In the genomic region with DNA sequence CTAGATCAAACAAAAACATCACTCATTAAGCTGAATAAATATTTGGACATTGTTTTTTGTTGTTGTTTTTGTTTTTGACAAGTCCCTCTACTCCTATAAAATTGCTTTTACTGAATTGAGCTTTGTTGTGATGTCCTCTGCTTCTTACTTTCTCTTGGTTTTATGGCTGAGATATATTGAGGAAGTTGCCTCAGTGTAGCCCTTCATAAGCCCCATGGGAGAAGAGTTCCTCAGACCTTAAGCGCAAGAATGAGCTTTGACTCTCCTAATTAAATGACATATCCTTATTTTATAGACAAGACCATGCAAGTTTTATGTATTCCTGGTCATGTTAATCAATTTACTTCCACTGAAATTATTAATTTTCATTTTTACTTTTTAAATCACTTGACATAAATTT, we compare ENCODE assay signal across 17 cellular contexts.
"Had no signal": no experiment of that assay in that cellular context is flagged by ENCODE, and none has a peak within 500 bp of the region (broad histone marks: within the 10 kb centered on the region; RNA-seq: fewer than 3 reads in every experiment).

No MANE protein-coding gene starts in this region.

- ATAC-seq: activated naive CD4-positive, alpha-beta T cell treated with anti-CD3 and anti-CD28 coated beads, Interleukin-2, amount 50 U/mL, for 72 hours; heart left ventricle; pancreas; psoas muscle had no signal

- H3K36me3 Mint-ChIP-seq: brain had no signal

- H3K4me3 Mint-ChIP-seq: brain; nephron progenitor cell; stimulated activated naive CD8-positive, alpha-beta T cell treated with anti-CD3 and anti-CD28 coated beads, Interleukin-15, Interleukin-2, amounts not matched to agents 100 ng/mL and 50 ng/mL, for 24 hours had no signal

- H3K4me1 Mint-ChIP-seq: brain, nephron progenitor cell had no signal

- H3K27me3 Mint-ChIP-seq: brain; stimulated activated naive CD8-positive, alpha-beta T cell treated with anti-CD3 and anti-CD28 coated beads, Interleukin-15, Interleukin-2, amounts not matched to agents 100 ng/mL and 50 ng/mL, for 24 hours had no signal

- H3K27ac Mint-ChIP-seq: activated naive CD4-positive, alpha-beta T cell treated with anti-CD3 and anti-CD28 coated beads, Interleukin-2, amount 50 U/mL, for 72 hours; brain; nephron progenitor cell; stimulated activated naive CD8-positive, alpha-beta T cell treated with anti-CD3 and anti-CD28 coated beads, Interleukin-15, Interleukin-2, amounts not matched to agents 100 ng/mL and 50 ng/mL, for 24 hours had no signal

- DNase-seq: activated CD4-positive, alpha-beta T cell treated with anti-CD3 and anti-CD28 coated beads for 1 hour; activated CD4-positive, alpha-beta T cell treated with anti-CD3 and anti-CD28 coated beads, Interleukin-2, amount 50 U/mL, for 1 hour; activated T-cell treated with anti-CD3 and anti-CD28 coated beads, Interleukin-2, amount 50 U/mL, for 1 hour; aorta; heart left ventricle; nephron progenitor cell; pancreas; psoas muscle; stimulated activated CD4-positive, alpha-beta T cell treated with anti-CD3 and anti-CD28 coated beads, Interleukin-4, amount 100 ng/mL, for 4 hours; substantia nigra; tibial artery had no signal

- FAIRE-seq: endometrium, islet of Langerhans, pancreas, TTC549 had no signal
